ENCODE assay signal across 14 cellular contexts in the genomic region with DNA sequence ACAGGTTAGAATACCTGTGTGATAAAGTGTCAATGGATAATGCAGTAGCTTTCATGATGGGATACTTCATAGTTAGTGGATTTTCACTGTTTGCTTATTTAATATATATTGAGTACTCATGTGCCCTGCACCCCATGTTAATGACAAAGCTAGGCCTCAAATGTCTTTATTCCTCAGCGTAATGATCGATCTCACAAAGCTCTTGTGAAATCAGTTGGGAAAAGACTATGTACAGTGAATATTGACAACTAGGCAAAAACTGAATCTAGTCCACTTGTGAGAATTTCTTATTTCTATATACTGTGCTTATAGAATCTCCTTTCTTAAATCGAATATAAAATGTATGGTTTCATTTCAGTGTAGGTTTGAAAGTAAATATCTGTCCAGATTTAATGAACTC. TPM values are rescaled to one million over a fixed set of nuclear protein-coding genes. Genes with fewer than 3 reads are reported as not detected.
DNase-seq lines count a peak whose midpoint lies in the region; ATAC-seq, FAIRE-seq and TF ChIP-seq lines count a peak whose summit lies in the region.
"Had no signal": no experiment of that assay in that cellular context is flagged by ENCODE, and none has a peak within 500 bp of the region (broad histone marks: within the 10 kb centered on the region; RNA-seq: fewer than 3 reads in every experiment).

No MANE protein-coding gene starts in this region.

- H3K36me3 Mint-ChIP-seq in activated CD4-positive, alpha-beta memory T cell treated with anti-CD3 and anti-CD28 coated beads, Interleukin-2, amount 10 ng/mL, durations not matched to agents 7 days and 5 days (ENCODE audit: low read depth): peaks cover 83% of the 10 kb centered on the region
- H3K36me3 Mint-ChIP-seq in activated CD4-positive, alpha-beta memory T cell treated with anti-CD3 and anti-CD28 coated beads for 36 hours: peaks cover 59% of the 10 kb centered on the region
- H3K36me3 Mint-ChIP-seq in Calu3 (ENCODE audit: insufficient read depth, unreplicated experiment): peaks cover 82% of the 10 kb centered on the region

- FAIRE-seq in GM19239 (lab: Jason Lieb, UNC): peak; percentile 64
- FAIRE-seq: GM12892, GM18507 had no signal

- intact Hi-C loops in activated CD4-positive, alpha-beta memory T cell treated with anti-CD3 and anti-CD28 coated beads for 36 hours (cut with micrococcal nuclease): no loop called here
- intact Hi-C loops in Calu3 (cut with micrococcal nuclease; ENCODE audit: unreplicated experiment): loop anchor here (2.0 kb wide), 1 partner anchor 13 kb away; no protein-coding TSS in a partner anchor

- H3K27ac Mint-ChIP-seq in activated CD4-positive, alpha-beta memory T cell treated with anti-CD3 and anti-CD28 coated beads, Interleukin-2, amount 10 ng/mL, durations not matched to agents 7 days and 5 days: peak overlapping the region; percentile 27
- H3K27ac Mint-ChIP-seq in activated CD4-positive, alpha-beta memory T cell treated with anti-CD3 and anti-CD28 coated beads for 36 hours: no peak overlapping the region
- peak overlapping the region; percentile 25 for H3K27ac Mint-ChIP-seq in Calu3 (ENCODE audit: unreplicated experiment)
- H3K27ac Mint-ChIP-seq: B cell; CD8-positive, alpha-beta T cell had no signal

- no peak overlapping the region for H3K4me3 Mint-ChIP-seq in activated CD4-positive, alpha-beta memory T cell treated with anti-CD3 and anti-CD28 coated beads, Interleukin-2, amount 10 ng/mL, durations not matched to agents 7 days and 5 days
- no peak overlapping the region for H3K4me3 Mint-ChIP-seq in activated CD4-positive, alpha-beta memory T cell treated with anti-CD3 and anti-CD28 coated beads for 36 hours
- no peak overlapping the region for H3K4me3 Mint-ChIP-seq in Calu3 (ENCODE audit: low read depth, unreplicated experiment)
- H3K4me3 Mint-ChIP-seq: B cell; CD8-positive, alpha-beta T cell; GM23338 had no signal

- no peaks in the 10 kb centered on the region for H3K9me3 Mint-ChIP-seq in activated CD4-positive, alpha-beta memory T cell treated with anti-CD3 and anti-CD28 coated beads, Interleukin-2, amount 10 ng/mL, durations not matched to agents 7 days and 5 days
- H3K9me3 Mint-ChIP-seq in activated CD4-positive, alpha-beta memory T cell treated with anti-CD3 and anti-CD28 coated beads for 36 hours: no peaks in the 10 kb centered on the region
- H3K9me3 Mint-ChIP-seq in Calu3 (ENCODE audit: low read depth, unreplicated experiment): no peaks in the 10 kb centered on the region
- H3K9me3 Mint-ChIP-seq: CD8-positive, alpha-beta T cell; GM23338 had no signal

- no peaks in the 10 kb centered on the region for H3K27me3 Mint-ChIP-seq in activated CD4-positive, alpha-beta memory T cell treated with anti-CD3 and anti-CD28 coated beads, Interleukin-2, amount 10 ng/mL, durations not matched to agents 7 days and 5 days
- no peaks in the 10 kb centered on the region for H3K27me3 Mint-ChIP-seq in activated CD4-positive, alpha-beta memory T cell treated with anti-CD3 and anti-CD28 coated beads for 36 hours
- H3K27me3 Mint-ChIP-seq in Calu3 (ENCODE audit: unreplicated experiment): no peaks in the 10 kb centered on the region
- H3K27me3 Mint-ChIP-seq: B cell had no signal

- no peak for DNase-seq in activated CD4-positive, alpha-beta memory T cell treated with anti-CD3 and anti-CD28 coated beads, Interleukin-2, amount 10 ng/mL, durations not matched to agents 7 days and 5 days
- DNase-seq in activated CD4-positive, alpha-beta memory T cell treated with anti-CD3 and anti-CD28 coated beads for 36 hours: no peak
- DNase-seq in Calu3 (no peak), GM19239 (ENCODE audit: insufficient read length, low spot score) (no peak), left lobe of liver (ENCODE audit: low spot score) (no peak), SK-N-DZ (ENCODE audit: low spot score) (no peak)
- DNase-seq: CD8-positive, alpha-beta T cell; GDM1 had no signal

- no peak for TF ChIP-seq CTCF in Calu3 (IDR thresholded peaks at IDR 0.05; ENCODE audit: unreplicated experiment)

- peak; percentile 65 for ATAC-seq in left lobe of liver
- no peak for ATAC-seq in HG03175 (IDR thresholded peaks at IDR 0.05; ENCODE audit: unreplicated experiment)
- ATAC-seq: CD8-positive, alpha-beta T cell; GM23338; HCT116 had no signal

- BruUV-seq in Calu3 (replicated peaks; lab: Mats Ljungman, UMichigan): no TSS peak

- CTCF ChIA-PET in activated CD4-positive, alpha-beta memory T cell treated with anti-CD3 and anti-CD28 coated beads, Interleukin-2, amount 10 ng/mL, durations not matched to agents 7 days and 5 days (lab: Charles Lee): interaction anchor here (0.8 to 5.6 kb wide), 3 partner anchors 16 to 19 kb away, joined by 3 to 27 read pairs (median 6); no protein-coding TSS in a partner anchor
- CTCF ChIA-PET in activated CD4-positive, alpha-beta memory T cell treated with anti-CD3 and anti-CD28 coated beads for 36 hours (lab: Charles Lee): no interaction called here
- CTCF ChIA-PET in Calu3 (lab: Charles Lee): no interaction called here

- H3K4me1 Mint-ChIP-seq in activated CD4-positive, alpha-beta memory T cell treated with anti-CD3 and anti-CD28 coated beads, Interleukin-2, amount 10 ng/mL, durations not matched to agents 7 days and 5 days: peaks cover 64% of the 10 kb centered on the region
- peaks cover 10% of the 10 kb centered on the region for H3K4me1 Mint-ChIP-seq in activated CD4-positive, alpha-beta memory T cell treated with anti-CD3 and anti-CD28 coated beads for 36 hours (ENCODE audit: low read depth)
- peaks cover 12% of the 10 kb centered on the region for H3K4me1 Mint-ChIP-seq in Calu3 (ENCODE audit: low read depth, unreplicated experiment)
- H3K4me1 Mint-ChIP-seq: B cell, GM23338 had no signal

- POLR2A ChIA-PET in activated CD4-positive, alpha-beta memory T cell treated with anti-CD3 and anti-CD28 coated beads, Interleukin-2, amount 10 ng/mL, durations not matched to agents 7 days and 5 days (lab: Charles Lee): interaction anchor here (1.0 to 11.6 kb wide), 5 partner anchors 11 to 32 kb away, joined by 3 to 182 read pairs (median 10); partner anchors contain the start of gene TRIM59
- POLR2A ChIA-PET in activated CD4-positive, alpha-beta memory T cell treated with anti-CD3 and anti-CD28 coated beads for 36 hours (lab: Charles Lee): no interaction called here

RNA-seq across cellular contexts. Expression of gene SMC4, which starts 17.9 kb away (rescaled TPM):
- total RNA-seq in activated CD4-positive, alpha-beta memory T cell treated with anti-CD3 and anti-CD28 coated beads, Interleukin-2, amount 10 ng/mL, durations not matched to agents 7 days and 5 days: 100 to 1,000 TPM; 217 to 222 TPM
- total RNA-seq in activated CD4-positive, alpha-beta memory T cell treated with anti-CD3 and anti-CD28 coated beads for 36 hours: 100 to 1,000 TPM; 143 to 157 TPM
- total RNA-seq in Calu3 (2022) (231 and 256 TPM in 2 replicates), left lobe of liver (12.0 TPM)
- polyA plus RNA-seq in SK-N-DZ (2014; cell fraction: cytosol; rRNA removed): 141 and 166 TPM in 2 replicates
- polyA plus RNA-seq in SK-N-DZ (2014; cell fraction: nucleus; rRNA removed): 588 and 755 TPM in 2 replicates

RNA-seq across cellular contexts. Expression of gene IFT80, which starts 18.3 kb away (rescaled TPM):
- total RNA-seq in activated CD4-positive, alpha-beta memory T cell treated with anti-CD3 and anti-CD28 coated beads, Interleukin-2, amount 10 ng/mL, durations not matched to agents 7 days and 5 days: 10 to 100 TPM; 22.8 to 25.9 TPM
- total RNA-seq in activated CD4-positive, alpha-beta memory T cell treated with anti-CD3 and anti-CD28 coated beads for 36 hours: 10 to 100 TPM; 13.4 to 13.9 TPM
- 58.0 and 61.8 TPM in 2 replicates for total RNA-seq in Calu3 (2022)
- 6.3 TPM for total RNA-seq in left lobe of liver
- 81.4 and 88.5 TPM in 2 replicates for polyA plus RNA-seq in SK-N-DZ (2014; cell fraction: cytosol; rRNA removed)
- polyA plus RNA-seq in SK-N-DZ (2014; cell fraction: nucleus; rRNA removed): 127 and 130 TPM in 2 replicates

RNA-seq across cellular contexts. Expression of gene TRIM59, which starts 32.3 kb away (rescaled TPM):
- total RNA-seq in activated CD4-positive, alpha-beta memory T cell treated with anti-CD3 and anti-CD28 coated beads, Interleukin-2, amount 10 ng/mL, durations not matched to agents 7 days and 5 days: 10 to 100 TPM; 54.3 to 56.6 TPM
- 10 to 100 TPM; 27.3 to 30.0 TPM for total RNA-seq in activated CD4-positive, alpha-beta memory T cell treated with anti-CD3 and anti-CD28 coated beads for 36 hours
- total RNA-seq in Calu3 (2022) (20.8 and 22.3 TPM in 2 replicates), left lobe of liver (0.25 TPM)
- polyA plus RNA-seq in SK-N-DZ (2014; cell fraction: cytosol; rRNA removed): 11.7 and 12.6 TPM in 2 replicates
- polyA plus RNA-seq in SK-N-DZ (2014; cell fraction: nucleus; rRNA removed): 5.3 and 6.9 TPM in 2 replicates

Comparison
In these comparisons a context has a peak if more than half of its experiments do, and no peak if none do; other contexts are left out.
1. RNA of gene SMC4, which starts 17.9 kb away (total RNA-seq): 231 to 256 TPM in Calu3, 217 to 222 TPM in activated CD4-positive, alpha-beta memory T cell treated with anti-CD3 and anti-CD28 coated beads, Interleukin-2, amount 10 ng/mL, durations not matched to agents 7 days and 5 days and 143 to 157 TPM in activated CD4-positive, alpha-beta memory T cell treated with anti-CD3 and anti-CD28 coated beads for 36 hours; 12.0 TPM in left lobe of liver (single experiment); every median in the first group is over 10 times any median in the second.
2. RNA of gene TRIM59, which starts 32.3 kb away (total RNA-seq): 54.3 to 56.6 TPM in activated CD4-positive, alpha-beta memory T cell treated with anti-CD3 and anti-CD28 coated beads, Interleukin-2, amount 10 ng/mL, durations not matched to agents 7 days and 5 days, 27.3 to 30.0 TPM in activated CD4-positive, alpha-beta memory T cell treated with anti-CD3 and anti-CD28 coated beads for 36 hours and 20.8 to 22.3 TPM in Calu3; 0.25 TPM in left lobe of liver (single experiment); every median in the first group is over 10 times any median in the second.